19 cellular contexts compared by ENCODE assay signal in genomic region chr18:9431296-9431695, GRCh38. TPM values are rescaled to one million over a fixed set of nuclear protein-coding genes. Genes with fewer than 3 reads are reported as not detected.
DNase-seq lines count a peak whose midpoint lies in the region; ATAC-seq and TF ChIP-seq lines count a peak whose summit lies in the region.
"Had no signal": no experiment of that assay in that cellular context is flagged by ENCODE, and none has a peak within 500 bp of the region (broad histone marks: within the 10 kb centered on the region; RNA-seq: fewer than 3 reads in every experiment).

No MANE protein-coding gene starts in this region.

- H3K27me3 ChIP-seq in adipocyte (replicated peaks; ENCODE audit: control insufficient read depth, insufficient read depth, low read length), result no peaks in the 10 kb centered on the region
- H3K27me3 ChIP-seq in esophagus muscularis mucosa, result no peaks in the 10 kb centered on the region
- no peaks in the 10 kb centered on the region for H3K27me3 ChIP-seq in heart left ventricle
- H3K27me3 ChIP-seq: BE2C, BLaER1 had no signal

- POLR2A ChIA-PET in HEK293 (lab: Yijun Ruan, JAX), result no interaction called here

- WGBS in esophagus muscularis mucosa, result 94% methylated on average over 6 of the region's 6 CpGs
- 93 to 96% (median 95%) methylated on average over 6 of the region's 6 CpGs for WGBS in heart left ventricle, 4 donors

- no peak for TF ChIP-seq EP300 in esophagus muscularis mucosa (IDR thresholded peaks at IDR 0.05)

- intact Hi-C loops in esophagus muscularis mucosa (cut with DNase I) (no loop called here), heart left ventricle (cut with DNase I) (no loop called here)

- no peaks in the 10 kb centered on the region for H3K9me3 Mint-ChIP-seq in osteocyte (ENCODE audit: unreplicated experiment)
- H3K9me3 Mint-ChIP-seq: CD4-positive, CD25-positive, alpha-beta regulatory T cell; CD8-positive, alpha-beta memory T cell had no signal

- CTCF ChIA-PET in HEK293 (lab: Yijun Ruan, JAX), result interaction anchor here (0.5 kb wide), 1 partner anchor 352 kb away, joined by 4 read pairs; no protein-coding TSS in a partner anchor

- H3K36me3 ChIP-seq in HEK293 (ENCODE audit: control insufficient read depth in 2 of 2, insufficient read depth in 1 of 2, low read length in 2 of 2) (no peaks in the 10 kb centered on the region), adipocyte (ENCODE audit: control insufficient read depth, insufficient read depth, low read length, severe bottlenecking) (no peaks in the 10 kb centered on the region), esophagus muscularis mucosa (no peaks in the 10 kb centered on the region), heart left ventricle (no peaks in the 10 kb centered on the region)
- H3K36me3 ChIP-seq: BE2C, BLaER1 had no signal

- no peaks in the 10 kb centered on the region for H3K27me3 Mint-ChIP-seq in osteocyte (ENCODE audit: unreplicated experiment)

- no peaks in the 10 kb centered on the region for H3K4me1 ChIP-seq in HEK293 (ENCODE audit: control insufficient read depth, insufficient read depth, low read length)
- peaks cover 18% of the 10 kb centered on the region for H3K4me1 ChIP-seq in adipocyte (ENCODE audit: control insufficient read depth, insufficient read depth, low read length)
- H3K4me1 ChIP-seq in esophagus muscularis mucosa, result peaks cover 0 to 32% (median 23%) of the 10 kb centered on the region in 4 donors
- H3K4me1 ChIP-seq in heart left ventricle, result peaks cover 0 to 5% (median 0%) of the 10 kb centered on the region in 12 donors
- H3K4me1 ChIP-seq: BE2C had no signal

- TF ChIP-seq CTCF in HEK293 (tag by site-specific recombination; IDR thresholded peaks at IDR 0.05) (no peak), esophagus muscularis mucosa (IDR thresholded peaks at IDR 0.05) (no peak), osteocyte (IDR thresholded peaks at IDR 0.05) (no peak), heart left ventricle (IDR thresholded peaks at IDR 0.05) (no peak)

- no peaks in the 10 kb centered on the region for H3K9me3 ChIP-seq in HEK293 (ENCODE audit: control insufficient read depth, insufficient read depth, low read depth, low read length)
- H3K9me3 ChIP-seq in adipocyte (ENCODE audit: control insufficient read depth, low read length), result no peaks in the 10 kb centered on the region
- H3K9me3 ChIP-seq in esophagus muscularis mucosa, result no peaks in the 10 kb centered on the region
- H3K9me3 ChIP-seq in heart left ventricle, result no peaks in the 10 kb centered on the region
- H3K9me3 ChIP-seq: BE2C had no signal

- H3K27ac ChIP-seq in HEK293 (ENCODE audit: extremely low read depth, low read depth, low read length) (no peak overlapping the region), esophagus muscularis mucosa (replicated peaks in 1 of 4) (no peak overlapping the region), heart left ventricle (no peak overlapping the region)
- H3K27ac ChIP-seq: 22Rv1, BLaER1 had no signal

- DNase-seq in adipocyte (ENCODE audit: low read depth), result peak; percentile 4
- peak; percentile 24 for DNase-seq in esophagus muscularis mucosa (ENCODE audit: extremely low spot score)
- peak; percentile 36 for DNase-seq in osteocyte (ENCODE audit: extremely low spot score, unreplicated experiment)
- no peak for DNase-seq in LoVo (ENCODE audit: low spot score)
- no peak for DNase-seq in heart left ventricle
- no peak for DNase-seq in 8988T
- DNase-seq: ACHN; BE2C; C1 segment of cervical spinal cord; CD4-positive, alpha-beta memory T cell; CD4-positive, CD25-positive, alpha-beta regulatory T cell; CD8-positive, alpha-beta memory T cell; COR-L47; DMS79 treated with DMSO at 0.1 percent for 48 hours; GF-D8 had no signal

- H3K4me1 Mint-ChIP-seq in osteocyte (ENCODE audit: unreplicated experiment), result peaks cover 14% of the 10 kb centered on the region
- H3K4me1 Mint-ChIP-seq: CD4-positive, alpha-beta memory T cell; CD8-positive, alpha-beta memory T cell had no signal

- H3K4me3 Mint-ChIP-seq in osteocyte (ENCODE audit: unreplicated experiment), result no peak overlapping the region
- H3K4me3 Mint-ChIP-seq: CD14-positive monocyte; CD4-positive, alpha-beta memory T cell; CD4-positive, CD25-positive, alpha-beta regulatory T cell; CD8-positive, alpha-beta memory T cell had no signal

- no peaks in the 10 kb centered on the region for H3K36me3 Mint-ChIP-seq in osteocyte (ENCODE audit: unreplicated experiment)
- H3K36me3 Mint-ChIP-seq: CD14-positive monocyte; CD4-positive, alpha-beta memory T cell; CD4-positive, CD25-positive, alpha-beta regulatory T cell; CD8-positive, alpha-beta memory T cell had no signal

- no peak overlapping the region for H3K27ac Mint-ChIP-seq in osteocyte (ENCODE audit: unreplicated experiment)
- H3K27ac Mint-ChIP-seq: CD14-positive monocyte; CD4-positive, alpha-beta memory T cell; CD4-positive, CD25-positive, alpha-beta regulatory T cell; CD8-positive, alpha-beta memory T cell had no signal

- no peak for ATAC-seq in heart left ventricle

- no peak overlapping the region for H3K9ac ChIP-seq in adipocyte (ENCODE audit: low read length)
- H3K9ac ChIP-seq: BLaER1 had no signal

- no peak overlapping the region for H3K4me3 ChIP-seq in HEK293 (ENCODE audit: low read depth, low read length)
- H3K4me3 ChIP-seq in adipocyte (ENCODE audit: low read length), result no peak overlapping the region
- no peak overlapping the region for H3K4me3 ChIP-seq in esophagus muscularis mucosa
- H3K4me3 ChIP-seq in heart left ventricle, result no peak overlapping the region
- H3K4me3 ChIP-seq: BLaER1 had no signal

- no peak for TF ChIP-seq POLR2A in esophagus muscularis mucosa (IDR thresholded peaks at IDR 0.05; ENCODE audit: low read depth)
- TF ChIP-seq POLR2A in heart left ventricle (IDR thresholded peaks at IDR 0.05), result no peak

TF ChIP-seq in HEK293, 187 proteins besides CTCF, POLR2A, EP300 and RAD21:
- TF ChIP-seq ZBTB1 (tag by site-specific recombination; IDR thresholded peaks at IDR 0.05) (no peak), ZNF157 (tag by site-specific recombination; IDR thresholded peaks at IDR 0.05) (no peak), ZNF549 (tag by site-specific recombination; IDR thresholded peaks at IDR 0.05) (peak; percentile 93)

RNA-seq across cellular contexts. Expression of gene RALBP1, which starts 44.0 kb away (rescaled TPM):
- total RNA-seq in esophagus muscularis mucosa (100 to 1,000 TPM; 103 to 164 (median 115) TPM), osteocyte (48.3 and 50.9 TPM in 2 replicates), heart left ventricle (10 to 100 TPM; 36.9 to 91.1 (median 50.3) TPM)
- polyA plus RNA-seq in heart left ventricle, result 10 to 100 TPM; 20.9 to 46.9 TPM

Comparison
In these comparisons a context has a peak if more than half of its experiments do, and no peak if none do; other contexts are left out.
1. DNase-seq: peak in adipocyte (single experiment), esophagus muscularis mucosa (single experiment) and osteocyte (single experiment); none in LoVo (single experiment), heart left ventricle (0 of 5) and 8988T (single experiment).